Comparison of ENCODE assay signal across 13 cellular contexts in genomic region chr19:17136617-17137016, GRCh38.
A peak's percentile ranks its signal among the peaks of the same experiment; 100 is the strongest.
DNase-seq lines count a peak whose midpoint lies in the region; ATAC-seq and TF ChIP-seq lines count a peak whose summit lies in the region.
"Had no signal": no experiment of that assay in that cellular context is flagged by ENCODE, and none has a peak within 500 bp of the region (broad histone marks: within the 10 kb centered on the region; RNA-seq: fewer than 3 reads in every experiment).

No MANE protein-coding gene starts in this region.

- H3K36me3 Mint-ChIP-seq in Calu3 (ENCODE audit: insufficient read depth, unreplicated experiment), result peaks cover 10% of the 10 kb centered on the region

- H3K9me3 Mint-ChIP-seq in Calu3 (ENCODE audit: low read depth, unreplicated experiment), result no peaks in the 10 kb centered on the region
- H3K9me3 Mint-ChIP-seq: activated T-helper 1 cell treated with anti-CD3 and anti-CD28 coated beads, Interleukin-12 subunit alpha, Interleukin-12 subunit beta, Interleukin-2, Interleukin-4 antibody, amounts not matched to agents 30 ng/mL and 10 ng/mL and 1 ng/mL, durations not matched to agents 14 hours and 24 hours and 36 hours had no signal

- no peak overlapping the region for H3K27ac Mint-ChIP-seq in Calu3 (ENCODE audit: unreplicated experiment)
- H3K27ac Mint-ChIP-seq: activated T-helper 1 cell treated with anti-CD3 and anti-CD28 coated beads, Interleukin-12 subunit alpha, Interleukin-12 subunit beta, Interleukin-2, Interleukin-4 antibody, amounts not matched to agents 30 ng/mL and 10 ng/mL and 1 ng/mL, durations not matched to agents 14 hours and 24 hours and 36 hours had no signal

- no peak for TF ChIP-seq CTCF in RWPE2 (IDR thresholded peaks at IDR 0.05; ENCODE audit: poor library complexity, severe bottlenecking)
- TF ChIP-seq CTCF in liver (IDR thresholded peaks at IDR 0.05; ENCODE audit: low read depth, low read length, missing input control), result no peak
- TF ChIP-seq CTCF in Calu3 (IDR thresholded peaks at IDR 0.05; ENCODE audit: unreplicated experiment), result no peak
- no peak for TF ChIP-seq CTCF in thyroid gland (IDR thresholded peaks at IDR 0.05)

- peak overlapping the region; percentile 14; the same call in 1 of the 2 replicates for H3K9ac ChIP-seq in ES-I3 (ENCODE audit: low read depth, low read length)
- H3K9ac ChIP-seq in liver (ENCODE audit: low read depth in 1 of 2, low read length in 2 of 2), result no peak overlapping the region

- H3K27me3 ChIP-seq in RWPE2 (ENCODE audit: insufficient read depth, poor library complexity, severe bottlenecking), result no peaks in the 10 kb centered on the region
- H3K27me3 ChIP-seq in liver (ENCODE audit: control insufficient read depth in 4 of 4, insufficient read depth in 4 of 4, low read length in 3 of 4), result no peaks in the 10 kb centered on the region
- H3K27me3 ChIP-seq in thyroid gland, result no peaks in the 10 kb centered on the region
- H3K27me3 ChIP-seq: MG63 had no signal

- intact Hi-C loops in Calu3 (cut with micrococcal nuclease; ENCODE audit: unreplicated experiment), result no loop called here
- intact Hi-C loops in thyroid gland (cut with DNase I), result no loop called here

- 83% methylated on average over 11 of the region's 11 CpGs for WGBS in liver
- WGBS in thyroid gland, 2 donors, result 89 to 90% methylated on average over 11 of the region's 11 CpGs

- no TSS peak for BruUV-seq in Calu3 (replicated peaks; lab: Mats Ljungman, UMichigan)

- no peak for ATAC-seq in RWPE2 (ENCODE audit: low read depth)
- ATAC-seq in HG02970 (IDR thresholded peaks at IDR 0.05; ENCODE audit: low FRiP score, unreplicated experiment), result no peak

- DNase-seq in RWPE2 (ENCODE audit: low spot score) (no peak), Calu3 (no peak), thyroid gland (no peak)
- no peak for DNase-seq in activated CD8-positive, alpha-beta memory T cell treated with anti-CD3 and anti-CD28 coated beads for 24 hours
- DNase-seq: central memory CD4-positive, alpha-beta T cell; MG63; NCI-H446 treated with DMSO at 0.1 percent for 48 hours; SHP77 treated with DMSO at 0.1 percent for 48 hours had no signal

- no peak overlapping the region for H3K4me3 ChIP-seq in RWPE2 (ENCODE audit: severe bottlenecking)
- H3K4me3 ChIP-seq in liver (ENCODE audit: low read depth in 1 of 3, low read length in 3 of 3), result no peak overlapping the region
- H3K4me3 ChIP-seq in skin epidermis, result no peak overlapping the region
- H3K4me3 ChIP-seq in thyroid gland (replicated peaks in 1 of 3), result no peak overlapping the region
- H3K4me3 ChIP-seq: MG63 had no signal

- no peaks in the 10 kb centered on the region for H3K27me3 Mint-ChIP-seq in Calu3 (ENCODE audit: unreplicated experiment)

- H3K4me1 ChIP-seq in ES-I3 (ENCODE audit: insufficient read depth, low read length) (peaks cover 20% of the 10 kb centered on the region), RWPE2 (ENCODE audit: insufficient read depth, poor library complexity, severe bottlenecking) (peaks cover 12% of the 10 kb centered on the region), liver (ENCODE audit: control insufficient read depth in 4 of 4, insufficient read depth in 4 of 4, low read length in 3 of 4) (peaks cover 2 to 20% (median 15%) of the 10 kb centered on the region in 4 donors), thyroid gland (peaks cover 16 to 20% of the 10 kb centered on the region in 2 donors)

- H3K4me1 Mint-ChIP-seq in Calu3 (ENCODE audit: low read depth, unreplicated experiment), result peaks cover 8% of the 10 kb centered on the region

- no peaks in the 10 kb centered on the region for H3K36me3 ChIP-seq in ES-I3 (ENCODE audit: insufficient read depth, low read length)
- H3K36me3 ChIP-seq in RWPE2 (ENCODE audit: low read depth), result peaks cover 6% of the 10 kb centered on the region; the same call in 1 of the 2 replicates
- no peaks in the 10 kb centered on the region for H3K36me3 ChIP-seq in liver (ENCODE audit: control insufficient read depth in 4 of 4, insufficient read depth in 3 of 4, low read depth in 1 of 4, low read length in 3 of 4)
- no peaks in the 10 kb centered on the region for H3K36me3 ChIP-seq in thyroid gland

- H3K9me3 ChIP-seq in ES-I3 (ENCODE audit: control insufficient read depth, insufficient read depth, low read length) (no peaks in the 10 kb centered on the region), RWPE2 (ENCODE audit: severe bottlenecking) (no peaks in the 10 kb centered on the region), liver (ENCODE audit: control insufficient read depth in 4 of 4, low read length in 3 of 4) (no peaks in the 10 kb centered on the region), thyroid gland (no peaks in the 10 kb centered on the region)
- H3K9me3 ChIP-seq: MG63 had no signal

- H3K27ac ChIP-seq in RWPE2 (ENCODE audit: poor library complexity, severe bottlenecking), result peak overlapping the region; percentile 83
- H3K27ac ChIP-seq in liver (ENCODE audit: low read depth in 1 of 2, low read length in 2 of 2), result no peak overlapping the region
- H3K27ac ChIP-seq in skin epidermis, result peak overlapping the region in 17 of 21 experiments; percentile 49 to 92 (median 85)
- H3K27ac ChIP-seq in thyroid gland, result peak overlapping the region in 1 of 3 donors; percentile 95

- no peak for TF ChIP-seq POLR2A in thyroid gland (IDR thresholded peaks at IDR 0.05)

- TF ChIP-seq RAD21 in liver (IDR thresholded peaks at IDR 0.05), result no peak

- CTCF ChIA-PET in Calu3 (lab: Charles Lee), result no interaction called here

- no peak overlapping the region for H3K4me3 Mint-ChIP-seq in Calu3 (ENCODE audit: low read depth, unreplicated experiment)
- H3K4me3 Mint-ChIP-seq: activated T-helper 1 cell treated with anti-CD3 and anti-CD28 coated beads, Interleukin-12 subunit alpha, Interleukin-12 subunit beta, Interleukin-2, Interleukin-4 antibody, amounts not matched to agents 30 ng/mL and 10 ng/mL and 1 ng/mL, durations not matched to agents 14 hours and 24 hours and 36 hours had no signal

TF ChIP-seq in liver, 16 proteins besides CTCF, POLR2A, EP300 and RAD21:
- TF ChIP-seq TAF1 (conservative IDR thresholded peaks at IDR 0.05) (no peak), HNF4G (IDR thresholded peaks at IDR 0.05) (no peak), SP1 (IDR thresholded peaks at IDR 0.05) (peak; percentile 26), GABPA (IDR thresholded peaks at IDR 0.05 in 1 of 2, conservative IDR thresholded peaks at IDR 0.05 in 1 of 2) (no peak), FOXA2 (IDR thresholded peaks at IDR 0.05) (no peak), MAX (IDR thresholded peaks at IDR 0.05) (no peak), JUND (IDR thresholded peaks at IDR 0.05) (no peak), EGR1 (IDR thresholded peaks at IDR 0.05; ENCODE audit: low read depth in 2 of 2) (no peak), ATF3 (IDR thresholded peaks at IDR 0.05) (no peak), YY1 (IDR thresholded peaks at IDR 0.05) (no peak), ZBTB33 (IDR thresholded peaks at IDR 0.05) (no peak), NR2F2 (IDR thresholded peaks at IDR 0.05) (no peak), REST (IDR thresholded peaks at IDR 0.05) (no peak), FOXA1 (IDR thresholded peaks at IDR 0.05) (no peak), RXRA (IDR thresholded peaks at IDR 0.05) (peak; percentile 21 to 29), HNF4A (conservative IDR thresholded peaks at IDR 0.05) (peak; percentile 40 to 47)

Comparison
In these comparisons a context has a peak if more than half of its experiments do, and no peak if none do; other contexts are left out.
1. H3K27ac ChIP-seq: peak in RWPE2 (single experiment) and skin epidermis (17 of 21); none in liver (0 of 2).